Comparison of ENCODE assay signal across 8 cellular contexts in genomic region chr11:119202554-119202953, GRCh38. TPM values are rescaled to one million over a fixed set of nuclear protein-coding genes. Genes with fewer than 3 reads are reported as not detected.
"Had no signal": no experiment of that assay in that cellular context is flagged by ENCODE, and none has a peak within 500 bp of the region (broad histone marks: within the 10 kb centered on the region; RNA-seq: fewer than 3 reads in every experiment).

No MANE protein-coding gene starts in this region.

- H3K4me3 Mint-ChIP-seq: GM23338, H9 had no signal

- H3K36me3 Mint-ChIP-seq: IgD-negative memory B cell had no signal

- ATAC-seq: GM23338, HepG2 had no signal

- H3K27ac ChIP-seq: HL-60 had no signal

- DNase-seq: H9, HCEC 1CT had no signal

- H3K27me3 Mint-ChIP-seq: IgD-negative memory B cell had no signal

- H3K27ac Mint-ChIP-seq: GM23338, H9 had no signal

- H3K4me3 ChIP-seq: GM23338 had no signal

- H3K9me3 Mint-ChIP-seq: IgD-negative memory B cell had no signal

RNA-seq across cellular contexts. Expression of gene NHERF4, which starts 17.3 kb away (rescaled TPM):
- total RNA-seq: GM23338, H1, HT1080 had no signal
- polyA plus RNA-seq: IgD-negative memory B cell had no signal

RNA-seq across cellular contexts. Expression of gene ABCG4, which starts 53.7 kb away (rescaled TPM):
- total RNA-seq: HepG2, HT1080 had no signal
- polyA plus RNA-seq: HepG2, IgD-negative memory B cell had no signal
